14 cellular contexts compared by ENCODE assay signal in genomic region chr20:54063998-54064676, GRCh38. TPM values are rescaled to one million over a fixed set of nuclear protein-coding genes. Genes with fewer than 3 reads are reported as not detected.
DNase-seq lines count a peak whose midpoint lies in the region; ATAC-seq lines count a peak whose summit lies in the region.
"Had no signal": no experiment of that assay in that cellular context is flagged by ENCODE, and none has a peak within 500 bp of the region (broad histone marks: within the 10 kb centered on the region; RNA-seq: fewer than 3 reads in every experiment).

No MANE protein-coding gene starts in this region.

- H3K27ac Mint-ChIP-seq in activated CD4-positive, alpha-beta memory T cell treated with anti-CD3 and anti-CD28 coated beads for 36 hours = peak overlapping the region; percentile 68
- H3K27ac Mint-ChIP-seq in activated CD4-positive, alpha-beta memory T cell treated with anti-CD3 and anti-CD28 coated beads, Interleukin-2, amount 10 ng/mL, durations not matched to agents 7 days and 5 days = no peak overlapping the region
- peak overlapping the region; percentile 71 for H3K27ac Mint-ChIP-seq in activated naive CD8-positive, alpha-beta T cell treated with anti-CD3 and anti-CD28 coated beads, Interleukin-2, amount 50 U/mL, for 24 hours
- peak overlapping the region; percentile 93 for H3K27ac Mint-ChIP-seq in stimulated activated memory B cell treated with anti-CD40 and anti-IgM and Interleukin-4, amounts not matched to agents 10 μg/mL and 1 μg/mL and 100 μg/mL, for 72 hours

- POLR2A ChIA-PET in activated CD4-positive, alpha-beta memory T cell treated with anti-CD3 and anti-CD28 coated beads for 36 hours (lab: Charles Lee) = no interaction called here
- POLR2A ChIA-PET in activated CD4-positive, alpha-beta memory T cell treated with anti-CD3 and anti-CD28 coated beads, Interleukin-2, amount 10 ng/mL, durations not matched to agents 7 days and 5 days (lab: Charles Lee) = no interaction called here

- peaks cover 3% of the 10 kb centered on the region for H3K27me3 Mint-ChIP-seq in activated CD4-positive, alpha-beta memory T cell treated with anti-CD3 and anti-CD28 coated beads for 36 hours
- peaks cover 3% of the 10 kb centered on the region for H3K27me3 Mint-ChIP-seq in activated CD4-positive, alpha-beta memory T cell treated with anti-CD3 and anti-CD28 coated beads, Interleukin-2, amount 10 ng/mL, durations not matched to agents 7 days and 5 days
- no peaks in the 10 kb centered on the region for H3K27me3 Mint-ChIP-seq in activated naive CD8-positive, alpha-beta T cell treated with anti-CD3 and anti-CD28 coated beads, Interleukin-2, amount 50 U/mL, for 24 hours
- H3K27me3 Mint-ChIP-seq in stimulated activated memory B cell treated with anti-CD40 and anti-IgM and Interleukin-4, amounts not matched to agents 10 μg/mL and 1 μg/mL and 100 μg/mL, for 72 hours = no peaks in the 10 kb centered on the region

- H3K4me3 Mint-ChIP-seq in activated CD4-positive, alpha-beta memory T cell treated with anti-CD3 and anti-CD28 coated beads for 36 hours = no peak overlapping the region
- H3K4me3 Mint-ChIP-seq in activated CD4-positive, alpha-beta memory T cell treated with anti-CD3 and anti-CD28 coated beads, Interleukin-2, amount 10 ng/mL, durations not matched to agents 7 days and 5 days = no peak overlapping the region
- H3K4me3 Mint-ChIP-seq in activated naive CD8-positive, alpha-beta T cell treated with anti-CD3 and anti-CD28 coated beads, Interleukin-2, amount 50 U/mL, for 24 hours = peak overlapping the region; percentile 39
- H3K4me3 Mint-ChIP-seq in stimulated activated memory B cell treated with anti-CD40 and anti-IgM and Interleukin-4, amounts not matched to agents 10 μg/mL and 1 μg/mL and 100 μg/mL, for 72 hours = peak overlapping the region; percentile 71

- peak; percentile 33 for ATAC-seq in HG03442 (IDR thresholded peaks at IDR 0.05; ENCODE audit: unreplicated experiment)
- peak; percentile 86 for ATAC-seq in activated naive CD8-positive, alpha-beta T cell treated with anti-CD3 and anti-CD28 coated beads, Interleukin-2, amount 50 U/mL, for 24 hours
- peak; percentile 90 for ATAC-seq in stimulated activated memory B cell treated with anti-CD40 and anti-IgM and Interleukin-4, amounts not matched to agents 10 μg/mL and 1 μg/mL and 100 μg/mL, for 72 hours

- no peaks in the 10 kb centered on the region for H3K36me3 Mint-ChIP-seq in activated CD4-positive, alpha-beta memory T cell treated with anti-CD3 and anti-CD28 coated beads for 36 hours
- H3K36me3 Mint-ChIP-seq in activated CD4-positive, alpha-beta memory T cell treated with anti-CD3 and anti-CD28 coated beads, Interleukin-2, amount 10 ng/mL, durations not matched to agents 7 days and 5 days (ENCODE audit: low read depth) = no peaks in the 10 kb centered on the region
- H3K36me3 Mint-ChIP-seq in activated naive CD8-positive, alpha-beta T cell treated with anti-CD3 and anti-CD28 coated beads, Interleukin-2, amount 50 U/mL, for 24 hours (ENCODE audit: low read depth) = no peaks in the 10 kb centered on the region
- H3K36me3 Mint-ChIP-seq in stimulated activated memory B cell treated with anti-CD40 and anti-IgM and Interleukin-4, amounts not matched to agents 10 μg/mL and 1 μg/mL and 100 μg/mL, for 72 hours = no peaks in the 10 kb centered on the region

- CTCF ChIA-PET in activated CD4-positive, alpha-beta memory T cell treated with anti-CD3 and anti-CD28 coated beads for 36 hours (lab: Charles Lee) = interaction anchor here (0.7 to 1.3 kb wide), 2 partner anchors 14 to 378 kb away, joined by 3 read pairs; no protein-coding TSS in a partner anchor
- CTCF ChIA-PET in activated CD4-positive, alpha-beta memory T cell treated with anti-CD3 and anti-CD28 coated beads, Interleukin-2, amount 10 ng/mL, durations not matched to agents 7 days and 5 days (lab: Charles Lee) = interaction anchor here (0.9 to 1.8 kb wide), 6 partner anchors 13 to 517 kb away, joined by 3 to 5 read pairs (median 3); no protein-coding TSS in a partner anchor

- H3K9me3 Mint-ChIP-seq in activated CD4-positive, alpha-beta memory T cell treated with anti-CD3 and anti-CD28 coated beads for 36 hours = no peaks in the 10 kb centered on the region
- no peaks in the 10 kb centered on the region for H3K9me3 Mint-ChIP-seq in activated CD4-positive, alpha-beta memory T cell treated with anti-CD3 and anti-CD28 coated beads, Interleukin-2, amount 10 ng/mL, durations not matched to agents 7 days and 5 days
- no peaks in the 10 kb centered on the region for H3K9me3 Mint-ChIP-seq in activated naive CD8-positive, alpha-beta T cell treated with anti-CD3 and anti-CD28 coated beads, Interleukin-2, amount 50 U/mL, for 24 hours
- no peaks in the 10 kb centered on the region for H3K9me3 Mint-ChIP-seq in stimulated activated memory B cell treated with anti-CD40 and anti-IgM and Interleukin-4, amounts not matched to agents 10 μg/mL and 1 μg/mL and 100 μg/mL, for 72 hours

- intact Hi-C loops in activated CD4-positive, alpha-beta memory T cell treated with anti-CD3 and anti-CD28 coated beads for 36 hours (cut with micrococcal nuclease) = loop anchor here (2.0 to 5.0 kb wide), 2 partner anchors 115 to 487 kb away; no protein-coding TSS in a partner anchor

- peaks cover 13% of the 10 kb centered on the region for H3K4me1 Mint-ChIP-seq in activated CD4-positive, alpha-beta memory T cell treated with anti-CD3 and anti-CD28 coated beads for 36 hours (ENCODE audit: low read depth)
- peaks cover 26% of the 10 kb centered on the region for H3K4me1 Mint-ChIP-seq in activated CD4-positive, alpha-beta memory T cell treated with anti-CD3 and anti-CD28 coated beads, Interleukin-2, amount 10 ng/mL, durations not matched to agents 7 days and 5 days
- H3K4me1 Mint-ChIP-seq in activated naive CD8-positive, alpha-beta T cell treated with anti-CD3 and anti-CD28 coated beads, Interleukin-2, amount 50 U/mL, for 24 hours = peaks cover 31% of the 10 kb centered on the region
- H3K4me1 Mint-ChIP-seq in stimulated activated memory B cell treated with anti-CD40 and anti-IgM and Interleukin-4, amounts not matched to agents 10 μg/mL and 1 μg/mL and 100 μg/mL, for 72 hours = peaks cover 66% of the 10 kb centered on the region

- DNase-seq in activated CD4-positive, alpha-beta memory T cell treated with anti-CD3 and anti-CD28 coated beads for 36 hours = peak; percentile 30
- DNase-seq in activated CD4-positive, alpha-beta memory T cell treated with anti-CD3 and anti-CD28 coated beads, Interleukin-2, amount 10 ng/mL, durations not matched to agents 7 days and 5 days = no peak
- peak; percentile 69 for DNase-seq in activated naive CD8-positive, alpha-beta T cell treated with anti-CD3 and anti-CD28 coated beads, Interleukin-2, amount 50 U/mL, for 24 hours
- DNase-seq in NCI-H774 (lab: John Stamatoyannopoulos, UW) (no peak), COLO829 (ENCODE audit: low spot score) (no peak), germinal center (ENCODE audit: low spot score) (no peak)
- DNase-seq: activated CD4-positive, alpha-beta T cell treated with anti-CD3 and anti-CD28 coated beads, Interleukin-2, amount 50 U/mL, for 4 hours; glutamatergic neuron; GOT3; NCI-H2081; right cardiac atrium had no signal

RNA-seq across cellular contexts. Expression of gene BCAS1, which starts 6.3 kb away (rescaled TPM):
- total RNA-seq in activated CD4-positive, alpha-beta memory T cell treated with anti-CD3 and anti-CD28 coated beads for 36 hours = under 1 TPM; 0.07 to 0.17 TPM
- total RNA-seq in activated CD4-positive, alpha-beta memory T cell treated with anti-CD3 and anti-CD28 coated beads, Interleukin-2, amount 10 ng/mL, durations not matched to agents 7 days and 5 days = not detected
- total RNA-seq: dermis microvascular lymphatic vessel endothelial cell had no signal

Comparison
In these comparisons a context has a peak if more than half of its experiments do, and no peak if none do; other contexts are left out.
1. DNase-seq: peak in activated CD4-positive, alpha-beta memory T cell treated with anti-CD3 and anti-CD28 coated beads for 36 hours (single experiment) and activated naive CD8-positive, alpha-beta T cell treated with anti-CD3 and anti-CD28 coated beads, Interleukin-2, amount 50 U/mL, for 24 hours (single experiment); none in activated CD4-positive, alpha-beta memory T cell treated with anti-CD3 and anti-CD28 coated beads, Interleukin-2, amount 10 ng/mL, durations not matched to agents 7 days and 5 days (single experiment), NCI-H774 (single experiment), COLO829 (single experiment) and germinal center (single experiment).
2. H3K4me3 Mint-ChIP-seq: peak in activated naive CD8-positive, alpha-beta T cell treated with anti-CD3 and anti-CD28 coated beads, Interleukin-2, amount 50 U/mL, for 24 hours (single experiment) and stimulated activated memory B cell treated with anti-CD40 and anti-IgM and Interleukin-4, amounts not matched to agents 10 μg/mL and 1 μg/mL and 100 μg/mL, for 72 hours (single experiment); none in activated CD4-positive, alpha-beta memory T cell treated with anti-CD3 and anti-CD28 coated beads for 36 hours (single experiment) and activated CD4-positive, alpha-beta memory T cell treated with anti-CD3 and anti-CD28 coated beads, Interleukin-2, amount 10 ng/mL, durations not matched to agents 7 days and 5 days (single experiment).
3. ATAC-seq: peak in every context shown above with its lines; median percentile 90 in stimulated activated memory B cell treated with anti-CD40 and anti-IgM and Interleukin-4, amounts not matched to agents 10 μg/mL and 1 μg/mL and 100 μg/mL, for 72 hours; 86 in activated naive CD8-positive, alpha-beta T cell treated with anti-CD3 and anti-CD28 coated beads, Interleukin-2, amount 50 U/mL, for 24 hours; 33 in HG03442.